23 cellular contexts compared by ENCODE assay signal in genomic region chr1:44822981-44823451, GRCh38. TPM values are rescaled to one million over a fixed set of nuclear protein-coding genes. Genes with fewer than 3 reads are reported as not detected.
A peak's percentile ranks its signal among the peaks of the same experiment; 100 is the strongest.
DNase-seq lines count a peak whose midpoint lies in the region; ATAC-seq, FAIRE-seq and TF ChIP-seq lines count a peak whose summit lies in the region.
"Had no signal": no experiment of that assay in that cellular context is flagged by ENCODE, and none has a peak within 500 bp of the region (broad histone marks: within the 10 kb centered on the region; RNA-seq: fewer than 3 reads in every experiment).

No MANE protein-coding gene starts in this region.

- peak overlapping the region; percentile 35 for H3K4ac ChIP-seq in H1 (replicated peaks; ENCODE audit: insufficient read length, low read depth, low read length)
- H3K4ac ChIP-seq in neuronal stem cell (ENCODE audit: low read length): no peak overlapping the region

- H3K27me3 ChIP-seq in H1 (replicated peaks in 1 of 4; ENCODE audit: control insufficient read depth in 3 of 4, extremely low read depth in 1 of 4, insufficient read depth in 3 of 4, low read length in 3 of 4) (no peaks in the 10 kb centered on the region; a peak in 2 of 7 replicates), neuronal stem cell (ENCODE audit: control insufficient read depth in 3 of 3, insufficient read depth in 3 of 3, low read depth in 1 of 3, low read length in 3 of 3) (no peaks in the 10 kb centered on the region), tibial nerve (no peaks in the 10 kb centered on the region)

- no peaks in the 10 kb centered on the region for H4K20me1 ChIP-seq in H1 (replicated peaks in 1 of 2; ENCODE audit: control insufficient read depth in 1 of 2, insufficient read depth in 2 of 2, low read length in 2 of 2)

- ATAC-seq in Right ventricle myocardium superior (ENCODE audit: poor library complexity): no peak
- no peak for ATAC-seq in Right ventricle myocardium inferior
- no peak for ATAC-seq in HG03442 (IDR thresholded peaks at IDR 0.05; ENCODE audit: unreplicated experiment)
- no peak for ATAC-seq in GM18868 (IDR thresholded peaks at IDR 0.05; ENCODE audit: unreplicated experiment)
- ATAC-seq: A549 had no signal

- H2BK12ac ChIP-seq in H1 (ENCODE audit: low read depth, low read length) (peak overlapping the region; percentile 80; the same call in 1 of the 2 replicates), neuronal stem cell (ENCODE audit: low read length) (peak overlapping the region; percentile 18)

- TF ChIP-seq EP300 in H1 (IDR thresholded peaks at IDR 0.05; ENCODE audit: borderline replicate concordance in 1 of 2, low read depth in 2 of 2, low read length in 2 of 2) (no peak), tibial nerve (IDR thresholded peaks at IDR 0.05) (no peak)

- H3K79me2 ChIP-seq in H1 (ENCODE audit: control insufficient read depth in 1 of 2, insufficient read depth in 2 of 2, low read length in 2 of 2): no peaks in the 10 kb centered on the region

- H3K4me1 ChIP-seq in H1 (replicated peaks in 1 of 4; ENCODE audit: control insufficient read depth in 3 of 4, insufficient read depth in 4 of 4, low read length in 3 of 4): peaks cover 2 to 14% (median 5%) of the 10 kb centered on the region in 4 experiments
- peaks cover 0 to 10% of the 10 kb centered on the region in 2 donors for H3K4me1 ChIP-seq in neuronal stem cell (ENCODE audit: control insufficient read depth in 2 of 2, insufficient read depth in 1 of 2, low read depth in 1 of 2, low read length in 2 of 2)
- H3K4me1 ChIP-seq in tibial nerve: peaks cover 0 to 78% (median 21%) of the 10 kb centered on the region in 4 donors

- TF ChIP-seq POLR2A in H1 (IDR thresholded peaks at IDR 0.05; ENCODE audit: control extremely low read depth in 1 of 2, low read depth in 2 of 2, low read length in 2 of 2): no peak
- no peak for TF ChIP-seq POLR2A in tibial nerve (IDR thresholded peaks at IDR 0.05)

- intact Hi-C loops in Right ventricle myocardium superior (cut with DNase I) (no loop called here), Right ventricle myocardium inferior (cut with DNase I) (no loop called here)

- H3K4me2 ChIP-seq in H1 (ENCODE audit: insufficient read depth in 1 of 2, low read depth in 2 of 2, low read length in 2 of 2): no peak overlapping the region
- no peak overlapping the region for H3K4me2 ChIP-seq in neuronal stem cell (ENCODE audit: insufficient read depth, low read length, poor library complexity, severe bottlenecking)
- H3K4me2 ChIP-seq: A549 had no signal

- H3K9ac ChIP-seq in H1 (replicated peaks in 1 of 4; ENCODE audit: extremely low read depth in 1 of 4, low read depth in 3 of 4, low read length in 3 of 4) (no peak overlapping the region), neuronal stem cell (ENCODE audit: low read depth, low read length, poor library complexity) (no peak overlapping the region)

- TF ChIP-seq CTCF in H1 (IDR thresholded peaks at IDR 0.05; ENCODE audit: control extremely low read depth in 1 of 3, insufficient read depth in 1 of 3, low read depth in 1 of 3, low read length in 3 of 3) (no peak), tibial nerve (IDR thresholded peaks at IDR 0.05) (no peak)

- H3K23ac ChIP-seq in H1 (ENCODE audit: insufficient read length) (no peak overlapping the region), neuronal stem cell (ENCODE audit: low read depth, low read length, poor library complexity) (peak overlapping the region; percentile 14)

- H3K23me2 ChIP-seq in H1 (ENCODE audit: low read depth, low read length): peaks cover 7% of the 10 kb centered on the region

- 94% methylated on average over 14 of the region's 15 CpGs; no CpG with 5 or more reads in 1 of the 2 experiments for WGBS in H1 (ENCODE audit: extremely low coverage in 1 of 2, insufficient coverage in 1 of 2, insufficient read length in 1 of 2, insufficient replicate concordance in 2 of 2, low coverage in 1 of 2, low lambda C conversion rate in 2 of 2, missing lambda C conversion rate in 1 of 2), 2 experiments
- WGBS in neuronal stem cell (ENCODE audit: extremely low coverage in 2 of 2, insufficient read length in 2 of 2, insufficient replicate concordance in 1 of 2), 2 donors: no CpG with 5 or more reads among the region's 15 CpGs
- 64 to 77% methylated on average over 13 to 15 of the region's 15 CpGs for WGBS in tibial nerve, 2 donors

- peak; percentile 54 for DNase-seq in Right ventricle myocardium superior
- DNase-seq in Right ventricle myocardium inferior (ENCODE audit: missing footprints): no peak
- DNase-seq in H1 (ENCODE audit: low read depth in 1 of 2, low spot score in 2 of 2): no peak
- no peak for DNase-seq in neuronal stem cell (ENCODE audit: low spot score)
- DNase-seq in tibial nerve (ENCODE audit: low spot score in 2 of 2): no peak
- DNase-seq in NK-92 treated with Interleukin-12 subunit alpha and Interleukin-12 subunit beta, amount 100 ng/mL, for 24 hours (lab: John Stamatoyannopoulos, UW): no peak
- DNase-seq: DMS 273 treated with DMSO at 0.1 percent for 48 hours, GF-D8, HFFc6, IMR-90, NCI-H187, NCI-H526 treated with DMSO at 0.1 percent for 48 hours had no signal

- FAIRE-seq in H1 (lab: Jason Lieb, UNC): no peak
- FAIRE-seq: A549, GM12891, GM18507 had no signal

- H3K4me3 ChIP-seq in H1 (ENCODE audit: extremely low read depth in 1 of 4, insufficient read depth in 2 of 4, low read depth in 3 of 4, low read length in 4 of 4): no peak overlapping the region
- no peak overlapping the region for H3K4me3 ChIP-seq in neuronal stem cell (ENCODE audit: low read length in 2 of 2)
- no peak overlapping the region for H3K4me3 ChIP-seq in tibial nerve
- H3K4me3 ChIP-seq: A549 had no signal

- no peak overlapping the region for H2AFZ ChIP-seq in H1 (ENCODE audit: low read length)
- no peak overlapping the region for H2AFZ ChIP-seq in neuronal stem cell (ENCODE audit: low read length)

- no peaks in the 10 kb centered on the region for H3K79me1 ChIP-seq in H1 (ENCODE audit: low read depth, low read length)
- H3K79me1 ChIP-seq in neuronal stem cell (ENCODE audit: low read depth, low read length): peaks cover 4% of the 10 kb centered on the region

- H2BK15ac ChIP-seq in H1 (ENCODE audit: low read length) (no peak overlapping the region), neuronal stem cell (ENCODE audit: low read length) (peak overlapping the region; percentile 42)

- H4K91ac ChIP-seq in H1 (replicated peaks; ENCODE audit: insufficient read length, low read length) (peak overlapping the region; percentile 55), neuronal stem cell (ENCODE audit: low read depth, low read length, poor library complexity) (no peak overlapping the region)

- H4K5ac ChIP-seq in H1 (ENCODE audit: insufficient read length, low read depth, low read length): no peak overlapping the region

- no peak overlapping the region for H2BK5ac ChIP-seq in H1 (ENCODE audit: low read depth, low read length)
- no peak overlapping the region for H2BK5ac ChIP-seq in neuronal stem cell (ENCODE audit: low read length)

- H2BK20ac ChIP-seq in H1 (ENCODE audit: low read length): no peak overlapping the region

- H3K36me3 ChIP-seq in H1 (ENCODE audit: control insufficient read depth in 2 of 4, insufficient read depth in 4 of 4, low read length in 3 of 4) (no peaks in the 10 kb centered on the region), neuronal stem cell (replicated peaks in 1 of 2; ENCODE audit: control insufficient read depth in 2 of 2, insufficient read depth in 2 of 2, low read length in 2 of 2) (no peaks in the 10 kb centered on the region), tibial nerve (peaks cover 0 to 23% (median 0%) of the 10 kb centered on the region in 3 donors)

- H3K9me3 ChIP-seq in H1 (ENCODE audit: insufficient read depth in 2 of 2, low read depth in 1 of 2, low read length in 1 of 2) (no peaks in the 10 kb centered on the region), neuronal stem cell (replicated peaks in 1 of 2; ENCODE audit: control insufficient read depth in 2 of 2, insufficient read depth in 1 of 2, low read depth in 1 of 2, low read length in 2 of 2) (peaks cover 0 to 7% of the 10 kb centered on the region in 2 donors), tibial nerve (no peaks in the 10 kb centered on the region)
- H3K9me3 ChIP-seq: A549 had no signal

- H4K8ac ChIP-seq in H1 (ENCODE audit: extremely low read depth, insufficient read depth, low read length): no peak overlapping the region; the same call in 1 of the 2 replicates
- H4K8ac ChIP-seq in neuronal stem cell (ENCODE audit: low read depth, low read length): no peak overlapping the region

- H2AK5ac ChIP-seq in H1 (ENCODE audit: low read depth, low read length) (no peak overlapping the region), neuronal stem cell (ENCODE audit: low read depth, low read length) (peak overlapping the region; percentile 97)

- H3K18ac ChIP-seq in H1 (ENCODE audit: extremely low read depth, low read length): no peak overlapping the region; the same call in 1 of the 2 replicates
- no peak overlapping the region for H3K18ac ChIP-seq in neuronal stem cell (ENCODE audit: low read length)

- CTCF ChIA-PET in H1 (lab: Charles Lee; ENCODE audit: partially characterized antibody): interaction anchor here (1.1 to 5.3 kb wide), 10 partner anchors 8 to 191 kb away, joined by 4 to 26 read pairs (median 10); partner anchors contain the start of genes DYNLT4 and PLK3

- H3K14ac ChIP-seq in H1 (ENCODE audit: insufficient read length): no peak overlapping the region
- no peak overlapping the region for H3K14ac ChIP-seq in neuronal stem cell (ENCODE audit: low read length)

- POLR2A ChIA-PET in H1 (lab: Charles Lee; ENCODE audit: partially characterized antibody): interaction anchor here (0.8 to 16.6 kb wide), 11 partner anchors 7 to 517 kb away, joined by 3 to 547 read pairs (median 92); partner anchors contain the start of genes BEST4, BTBD19, DYNLT4 and MUTYH

- H2BK120ac ChIP-seq in H1 (replicated peaks; ENCODE audit: low read depth, low read length) (no peak overlapping the region), neuronal stem cell (ENCODE audit: low read depth, low read length) (peak overlapping the region; percentile 74)

- H3K27ac ChIP-seq in H1 (ENCODE audit: low read depth, low read length) (no peak overlapping the region), neuronal stem cell (replicated peaks; ENCODE audit: low read length) (no peak overlapping the region), tibial nerve (peak overlapping the region in 3 of 4 donors; percentile 10 to 96 (median 38))

- H3K56ac ChIP-seq in H1 (replicated peaks; ENCODE audit: insufficient read length, low read depth, low read length): no peak overlapping the region

- no peak for TF ChIP-seq RAD21 in H1 (IDR thresholded peaks at IDR 0.05 in 1 of 2, conservative IDR thresholded peaks at IDR 0.05 in 1 of 2; ENCODE audit: low read depth in 2 of 2, low read length in 2 of 2)

RNA-seq across cellular contexts. Expression of gene BTBD19, which starts 14.7 kb away (rescaled TPM):
- total RNA-seq in Right ventricle myocardium superior (1.9 TPM), Right ventricle myocardium inferior (2.8 TPM), tibial nerve (10 to 100 TPM; 14.9 to 50.0 (median 25.5) TPM)
- total RNA-seq in H1 (2021; fragmentation: NEBNext Ultra II Directional; extraction: Animal tissue kit (Norgen Biotek cat#: 25700)): 1.1 and 1.5 TPM in 2 replicates
- 1.1 and 1.6 TPM in 2 replicates for polyA plus RNA-seq in H1 (2011; rRNA removed)
- polyA plus RNA-seq in H1 (2011; cell fraction: cytosol; rRNA removed): 0.80 TPM
- polyA plus RNA-seq in H1 (2011; cell fraction: nucleus; rRNA removed): 3.9 TPM
- 0.54 to 1.00 TPM (median 0.66 TPM) in 4 replicates for polyA plus RNA-seq in H1 (2012, experiment 1 of 2)
- polyA plus RNA-seq in H1 (2012, experiment 2 of 2): 0.52 TPM
- 1.4 TPM for polyA plus RNA-seq in H1 (2013, experiment 1 of 2)
- 1.1 TPM for polyA plus RNA-seq in H1 (2013, experiment 2 of 2)
- polyA minus RNA-seq in H1 (2011; rRNA and poly(A)+ RNA removed): 0.39 and 1.0 TPM in 2 replicates
- 1.1 TPM for polyA minus RNA-seq in H1 (2011; cell fraction: cytosol; rRNA and poly(A)+ RNA removed)
- polyA minus RNA-seq in H1 (2011; cell fraction: nucleus; rRNA and poly(A)+ RNA removed): 2.0 TPM
- polyA plus RNA-seq in neuronal stem cell (2013, experiment 1 of 2): 2.2 TPM
- 2.0 TPM for polyA plus RNA-seq in neuronal stem cell (2013, experiment 2 of 2)

RNA-seq across cellular contexts. Expression of gene DYNLT4, which starts 15.9 kb away (rescaled TPM):
- total RNA-seq in Right ventricle myocardium superior: 1.1 TPM
- total RNA-seq in Right ventricle myocardium inferior: 1.0 TPM
- total RNA-seq in H1 (2021; fragmentation: NEBNext Ultra II Directional; extraction: Animal tissue kit (Norgen Biotek cat#: 25700)): not detected in 2 replicates
- 0.19 and 0.29 TPM in 2 replicates for polyA plus RNA-seq in H1 (2011; rRNA removed)
- 0.16 TPM for polyA plus RNA-seq in H1 (2011; cell fraction: cytosol; rRNA removed)
- not detected for polyA plus RNA-seq in H1 (2011; cell fraction: nucleus; rRNA removed)
- polyA plus RNA-seq in H1 (2012, experiment 1 of 2): not detected in 4 replicates
- polyA plus RNA-seq in H1 (2012, experiment 2 of 2): not detected
- polyA plus RNA-seq in H1 (2013, experiment 1 of 2): not detected
- polyA plus RNA-seq in H1 (2013, experiment 2 of 2): not detected
- polyA minus RNA-seq in H1 (2011; rRNA and poly(A)+ RNA removed): not detected in 2 replicates
- not detected for polyA minus RNA-seq in H1 (2011; cell fraction: cytosol; rRNA and poly(A)+ RNA removed)
- 4.1 TPM for polyA minus RNA-seq in H1 (2011; cell fraction: nucleus; rRNA and poly(A)+ RNA removed)
- not detected for polyA plus RNA-seq in neuronal stem cell (2013, experiment 1 of 2)
- not detected for polyA plus RNA-seq in neuronal stem cell (2013, experiment 2 of 2)
- 1 to 10 TPM in 2 of 4 donors, not detected in 2; 2.5 to 3.3 TPM for total RNA-seq in tibial nerve
- total RNA-seq: Daoy, HT1080, IMR-90, LHCN-M2, OCI-LY7 had no signal
- polyA plus RNA-seq: IMR-90 had no signal

RNA-seq across cellular contexts. Expression of gene PTCH2, which starts 20.0 kb away (rescaled TPM):
- total RNA-seq in Right ventricle myocardium superior (0.30 TPM), Right ventricle myocardium inferior (0.43 TPM), tibial nerve (10 to 100 TPM in 2 of 4 donors, 1 to 10 TPM in 2; 6.6 to 13.4 (median 9.9) TPM)
- total RNA-seq in H1 (2021; fragmentation: NEBNext Ultra II Directional; extraction: Animal tissue kit (Norgen Biotek cat#: 25700)): 1.2 and 1.5 TPM in 2 replicates
- polyA plus RNA-seq in H1 (2011; rRNA removed): 0.35 and 0.77 TPM in 2 replicates
- 0.47 TPM for polyA plus RNA-seq in H1 (2011; cell fraction: cytosol; rRNA removed)
- polyA plus RNA-seq in H1 (2011; cell fraction: nucleus; rRNA removed): 2.4 TPM
- polyA plus RNA-seq in H1 (2012, experiment 1 of 2): 0.30 to 0.71 TPM (median 0.52 TPM) in 4 replicates
- 0.18 TPM for polyA plus RNA-seq in H1 (2012, experiment 2 of 2)
- polyA plus RNA-seq in H1 (2013, experiment 1 of 2): 0.30 TPM
- 0.24 TPM for polyA plus RNA-seq in H1 (2013, experiment 2 of 2)
- 0.15 and 0.25 TPM in 2 replicates for polyA minus RNA-seq in H1 (2011; rRNA and poly(A)+ RNA removed)
- polyA minus RNA-seq in H1 (2011; cell fraction: cytosol; rRNA and poly(A)+ RNA removed): 1.9 TPM
- 1.5 TPM for polyA minus RNA-seq in H1 (2011; cell fraction: nucleus; rRNA and poly(A)+ RNA removed)
- 0.32 TPM for polyA plus RNA-seq in neuronal stem cell (2013, experiment 1 of 2)
- polyA plus RNA-seq in neuronal stem cell (2013, experiment 2 of 2): 0.29 TPM
- total RNA-seq: HT1080 had no signal

RNA-seq across cellular contexts. Expression of gene PLK3, which starts 22.8 kb away (rescaled TPM):
- total RNA-seq in Right ventricle myocardium superior (6.2 TPM), Right ventricle myocardium inferior (6.4 TPM), tibial nerve (10 to 100 TPM; 10.6 to 29.3 (median 26.3) TPM)
- total RNA-seq in H1 (2021; fragmentation: NEBNext Ultra II Directional; extraction: Animal tissue kit (Norgen Biotek cat#: 25700)): 7.9 and 9.7 TPM in 2 replicates
- polyA plus RNA-seq in H1 (2011; rRNA removed): 12.3 and 21.9 TPM in 2 replicates
- polyA plus RNA-seq in H1 (2011; cell fraction: cytosol; rRNA removed): 10.6 TPM
- 64.2 TPM for polyA plus RNA-seq in H1 (2011; cell fraction: nucleus; rRNA removed)
- polyA plus RNA-seq in H1 (2012, experiment 1 of 2): 4.9 to 9.1 TPM (median 8.2 TPM) in 4 replicates
- polyA plus RNA-seq in H1 (2012, experiment 2 of 2): 6.9 TPM
- 7.1 TPM for polyA plus RNA-seq in H1 (2013, experiment 1 of 2)
- 6.4 TPM for polyA plus RNA-seq in H1 (2013, experiment 2 of 2)
- polyA minus RNA-seq in H1 (2011; rRNA and poly(A)+ RNA removed): 5.2 and 7.1 TPM in 2 replicates
- 3.7 TPM for polyA minus RNA-seq in H1 (2011; cell fraction: cytosol; rRNA and poly(A)+ RNA removed)
- 18.2 TPM for polyA minus RNA-seq in H1 (2011; cell fraction: nucleus; rRNA and poly(A)+ RNA removed)
- polyA plus RNA-seq in neuronal stem cell (2013, experiment 1 of 2): 8.3 TPM
- 7.4 TPM for polyA plus RNA-seq in neuronal stem cell (2013, experiment 2 of 2)

RNA-seq across cellular contexts. Expression of gene BEST4, which starts 35.0 kb away (rescaled TPM):
- total RNA-seq in Right ventricle myocardium superior (not detected), Right ventricle myocardium inferior (not detected), tibial nerve (under 1 TPM in 2 of 4 donors, not detected in 2; 0.21 to 0.98 TPM)
- total RNA-seq in H1 (2021; fragmentation: NEBNext Ultra II Directional; extraction: Animal tissue kit (Norgen Biotek cat#: 25700)): 0.80 and 1.4 TPM in 2 replicates
- polyA plus RNA-seq in H1 (2011; rRNA removed): 0.76 and 0.86 TPM in 2 replicates
- 1.1 TPM for polyA plus RNA-seq in H1 (2011; cell fraction: cytosol; rRNA removed)
- 1.6 TPM for polyA plus RNA-seq in H1 (2011; cell fraction: nucleus; rRNA removed)
- 1.1 to 1.7 TPM (median 1.3 TPM) in 4 replicates for polyA plus RNA-seq in H1 (2012, experiment 1 of 2)
- polyA plus RNA-seq in H1 (2012, experiment 2 of 2): 0.97 TPM
- polyA plus RNA-seq in H1 (2013, experiment 1 of 2): 0.95 TPM
- polyA plus RNA-seq in H1 (2013, experiment 2 of 2): 0.72 TPM
- polyA minus RNA-seq in H1 (2011; rRNA and poly(A)+ RNA removed): 0.24 and 0.25 TPM in 2 replicates
- not detected for polyA minus RNA-seq in H1 (2011; cell fraction: cytosol; rRNA and poly(A)+ RNA removed)
- 0.90 TPM for polyA minus RNA-seq in H1 (2011; cell fraction: nucleus; rRNA and poly(A)+ RNA removed)
- polyA plus RNA-seq in neuronal stem cell (2013, experiment 1 of 2): 2.1 TPM
- 1.9 TPM for polyA plus RNA-seq in neuronal stem cell (2013, experiment 2 of 2)
- total RNA-seq: Daoy, H4, HT1080, IMR-90, LHCN-M2 had no signal
- polyA plus RNA-seq: CD14-positive monocyte had no signal

Comparison
In these comparisons a context has a peak if more than half of its experiments do, and no peak if none do; other contexts are left out.
1. H3K27ac ChIP-seq: peak in tibial nerve (3 of 4); none in H1 (single experiment) and neuronal stem cell (single experiment).